26 cellular contexts compared by ENCODE assay signal in genomic region chr16:81367821-81368220, GRCh38.
"Had no signal": no experiment of that assay in that cellular context is flagged by ENCODE, and none has a peak within 500 bp of the region (broad histone marks: within the 10 kb centered on the region; RNA-seq: fewer than 3 reads in every experiment).

No MANE protein-coding gene starts in this region.

- H3K4me1 ChIP-seq: adrenal gland, Peyer's patch had no signal

- H3K9me3 ChIP-seq: adrenal gland, MG63, Peyer's patch had no signal

- ATAC-seq: activated CD8-positive, alpha-beta T cell treated with anti-CD3 and anti-CD28 coated beads, Interleukin-2, amount 10 ng/mL, durations not matched to agents 7 days and 5 days; WTC11 had no signal

- H3K27ac ChIP-seq: Peyer's patch, RWPE1 had no signal

- H3K36me3 ChIP-seq: MG63 had no signal

- DNase-seq: activated CD4-positive, alpha-beta T cell treated with anti-CD3 and anti-CD28 coated beads for 48 hours; activated CD4-positive, alpha-beta T cell treated with anti-CD3 and anti-CD28 coated beads, Interleukin-2, amount 50 U/mL, for 4 hours; activated CD4-positive, CD25-positive, alpha-beta regulatory T cell treated with anti-CD3 and anti-CD28 coated beads, Interleukin-2, amount 50 U/mL, for 72 hours; activated CD8-positive, alpha-beta memory T cell treated with anti-CD3 and anti-CD28 coated beads, Interleukin-2, amount 50 U/mL, for 48 hours; activated CD8-positive, alpha-beta T cell treated with anti-CD3 and anti-CD28 coated beads, Interleukin-2, amount 10 ng/mL, durations not matched to agents 7 days and 5 days; activated naive CD4-positive, alpha-beta T cell treated with anti-CD3 and anti-CD28 coated beads, Interleukin-2, amount 50 U/mL, for 16 hours; activated naive CD8-positive, alpha-beta T cell treated with anti-CD3 and anti-CD28 coated beads, Interleukin-2, amount 10 ng/mL, durations not matched to agents 7 days and 5 days; activated T-cell treated with anti-CD3 and anti-CD28 coated beads, Interleukin-2, amount 50 U/mL, for 1 hour; adrenal gland; anterior cingulate cortex; MG63; MV-4-11; NCI-H1092 treated with DMSO at 0.1 percent for 48 hours; NCI-H1417 treated with DMSO at 0.1 percent for 48 hours; NCI-H1694; NCI-H2029; NCI-H2107; NCI-H2171 treated with DMSO at 0.1 percent for 48 hours; NCI-H226; NCI-H526; NCI-H82; Peyer's patch; SHP77 treated with DMSO at 0.1 percent for 48 hours; T-helper 9 cell had no signal

- H3K4me3 ChIP-seq: adrenal gland, MG63, Peyer's patch had no signal

- H3K27me3 ChIP-seq: adrenal gland, MG63, Peyer's patch had no signal
